Comparison of ENCODE assay signal across 15 cellular contexts in the genomic region with DNA sequence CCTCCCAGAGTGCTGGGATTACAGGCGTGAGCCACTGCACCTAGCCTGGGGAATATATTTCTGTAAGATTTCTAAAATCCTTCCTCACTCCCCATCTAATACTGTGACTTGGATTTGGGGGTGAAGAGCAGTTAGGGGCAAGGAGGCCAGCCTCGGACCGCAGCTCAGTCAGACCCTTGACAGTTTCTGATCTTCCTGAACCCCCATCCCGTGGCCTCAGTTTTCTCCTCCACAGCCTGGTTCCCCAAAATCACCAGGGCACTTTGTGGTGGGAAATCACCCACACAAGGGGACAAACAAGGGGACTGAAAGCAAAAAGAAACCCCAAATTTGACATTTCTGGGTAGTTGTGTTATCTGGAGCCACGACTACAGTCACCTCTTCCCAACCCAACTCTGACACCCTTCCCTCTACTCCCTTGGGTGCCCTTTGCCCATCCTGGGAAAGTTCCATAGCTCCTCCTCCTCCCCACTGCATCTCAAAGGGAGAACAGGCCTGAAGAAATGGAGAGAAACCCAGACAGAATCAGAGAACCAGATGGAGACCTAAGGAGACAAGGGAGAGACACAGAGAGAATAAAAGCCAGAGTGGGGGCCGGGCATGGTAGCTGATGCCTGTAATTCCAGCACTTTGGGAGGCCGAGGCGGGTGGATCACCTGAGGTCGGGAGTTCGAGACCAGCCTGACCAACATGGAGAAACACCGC. TPM values are rescaled to one million over a fixed set of nuclear protein-coding genes. Genes with fewer than 3 reads are reported as not detected.
DNase-seq lines count a peak whose midpoint lies in the region; ATAC-seq, FAIRE-seq and TF ChIP-seq lines count a peak whose summit lies in the region.
"Had no signal": no experiment of that assay in that cellular context is flagged by ENCODE, and none has a peak within 500 bp of the region (broad histone marks: within the 10 kb centered on the region; RNA-seq: fewer than 3 reads in every experiment).

No MANE protein-coding gene starts in this region.

- H3K36me3 ChIP-seq in right atrium auricular region, result no peaks in the 10 kb centered on the region
- peaks cover 0 to 3% of the 10 kb centered on the region in 2 experiments for H3K36me3 ChIP-seq in mesenchymal stem cell (ENCODE audit: control insufficient read depth in 1 of 2, insufficient read depth in 2 of 2, low read depth in 1 of 2, low read length in 2 of 2)
- H3K36me3 ChIP-seq: pancreas, vagina had no signal

- no peak overlapping the region for H3K27ac ChIP-seq in right atrium auricular region
- H3K27ac ChIP-seq in right cardiac atrium (ENCODE audit: low read length), result no peak overlapping the region
- H3K27ac ChIP-seq in mesenchymal stem cell (ENCODE audit: low read length, poor library complexity, severe bottlenecking), result no peak overlapping the region
- H3K27ac ChIP-seq: pancreas had no signal

- H2AFZ ChIP-seq in mesenchymal stem cell (ENCODE audit: low read depth, low read length), result no peak overlapping the region

- H3K9me3 ChIP-seq in right atrium auricular region (no peaks in the 10 kb centered on the region), right cardiac atrium (ENCODE audit: control insufficient read depth, low read length) (no peaks in the 10 kb centered on the region), mesenchymal stem cell (ENCODE audit: control insufficient read depth, low read length) (no peaks in the 10 kb centered on the region)
- H3K9me3 ChIP-seq: pancreas, vagina had no signal

- H4K8ac ChIP-seq in mesenchymal stem cell (ENCODE audit: low read length), result no peak overlapping the region

- H3K9me3 Mint-ChIP-seq in activated T-cell treated with anti-CD3 and anti-CD28 coated beads, Interleukin-2, amount 50 U/mL, for 4 hours, result no peaks in the 10 kb centered on the region

- peaks cover 49% of the 10 kb centered on the region for H3K4me1 Mint-ChIP-seq in activated T-cell treated with anti-CD3 and anti-CD28 coated beads, Interleukin-2, amount 50 U/mL, for 4 hours (ENCODE audit: low read depth)

- no peak overlapping the region for H3K23ac ChIP-seq in mesenchymal stem cell (ENCODE audit: low read length in 2 of 2)

- no peak overlapping the region for H3K14ac ChIP-seq in mesenchymal stem cell (ENCODE audit: low read length in 2 of 2)

- H3K27me3 Mint-ChIP-seq in activated T-cell treated with anti-CD3 and anti-CD28 coated beads, Interleukin-2, amount 50 U/mL, for 4 hours (ENCODE audit: low read depth), result no peaks in the 10 kb centered on the region

- H4K91ac ChIP-seq in mesenchymal stem cell (ENCODE audit: low read length), result no peak overlapping the region

- no peak for FAIRE-seq in D721Med (lab: Jason Lieb, UNC)
- FAIRE-seq: pancreas had no signal

- H3K4ac ChIP-seq in mesenchymal stem cell (ENCODE audit: low read depth in 1 of 2, low read length in 2 of 2), result no peak overlapping the region

- H2AK5ac ChIP-seq in mesenchymal stem cell (ENCODE audit: low read length, severe bottlenecking), result peak overlapping the region; percentile 15

- H2BK15ac ChIP-seq in mesenchymal stem cell (ENCODE audit: low read depth, poor library complexity, severe bottlenecking), result no peak overlapping the region

- peaks cover 16% of the 10 kb centered on the region for H3K36me3 Mint-ChIP-seq in activated T-cell treated with anti-CD3 and anti-CD28 coated beads, Interleukin-2, amount 50 U/mL, for 4 hours (ENCODE audit: insufficient read depth)

- no peak overlapping the region for H3K9ac ChIP-seq in mesenchymal stem cell (ENCODE audit: low read length)

- H3K4me2 ChIP-seq in mesenchymal stem cell (ENCODE audit: low read length, poor library complexity, severe bottlenecking), result no peak overlapping the region

- intact Hi-C loops in right cardiac atrium (cut with DNase I), result no loop called here
- intact Hi-C loops in Right ventricle myocardium superior (cut with DNase I), result no loop called here

- ATAC-seq in right cardiac atrium (no peak), Right ventricle myocardium superior (ENCODE audit: poor library complexity) (no peak)
- no peak for ATAC-seq in activated T-cell treated with anti-CD3 and anti-CD28 coated beads, Interleukin-2, amount 50 U/mL, for 4 hours
- ATAC-seq: pancreas had no signal

- H2BK12ac ChIP-seq in mesenchymal stem cell (ENCODE audit: low read length in 2 of 2), result no peak overlapping the region

- TF ChIP-seq CTCF in right atrium auricular region (IDR thresholded peaks at IDR 0.05) (no peak), D721Med (IDR thresholded peaks at IDR 0.05; ENCODE audit: insufficient read depth, missing control alignments) (no peak)

- H3K18ac ChIP-seq in mesenchymal stem cell (ENCODE audit: low read depth in 1 of 2, low read length in 2 of 2), result no peak overlapping the region

- H3K27me3 ChIP-seq in right atrium auricular region (no peaks in the 10 kb centered on the region), right cardiac atrium (ENCODE audit: control insufficient read depth, insufficient read depth) (no peaks in the 10 kb centered on the region), mesenchymal stem cell (ENCODE audit: control insufficient read depth in 1 of 2, insufficient read depth in 1 of 2, low read length in 2 of 2) (no peaks in the 10 kb centered on the region)
- H3K27me3 ChIP-seq: pancreas, vagina had no signal

- no peak overlapping the region for H2BK5ac ChIP-seq in mesenchymal stem cell (ENCODE audit: low read depth, low read length, poor library complexity, severe bottlenecking)

- DNase-seq in right atrium auricular region (ENCODE audit: low spot score) (peak; percentile 38), right cardiac atrium (no peak), mesenchymal stem cell (no peak), ureter (ENCODE audit: low spot score) (peak; percentile 37), NCI-H2196 treated with DMSO at 0.1 percent for 48 hours (lab: John Stamatoyannopoulos, UW; ENCODE audit: unreplicated experiment) (no peak), Right ventricle myocardium superior (no peak), D721Med (ENCODE audit: insufficient read length, low spot score) (no peak)
- DNase-seq in activated T-cell treated with anti-CD3 and anti-CD28 coated beads, Interleukin-2, amount 50 U/mL, for 4 hours, result no peak
- DNase-seq: activated CD4-positive, alpha-beta T cell treated with anti-CD3 and anti-CD28 coated beads, Interleukin-2, amount 50 U/mL, for 1 hour; DMS79; NCI-H1092 treated with DMSO at 0.1 percent for 48 hours; NCI-H446; pancreas; stimulated activated CD4-positive, alpha-beta T cell treated with anti-CD3 and anti-CD28 coated beads, Interleukin-12 subunit alpha, Interleukin-12 subunit beta, amount 100 ng/mL, for 4 hours had no signal

- H3K4me1 ChIP-seq in right atrium auricular region (peaks cover 0 to 36% of the 10 kb centered on the region in 2 donors), right cardiac atrium (ENCODE audit: control insufficient read depth, insufficient read depth, low read length) (peaks cover 2% of the 10 kb centered on the region), mesenchymal stem cell (ENCODE audit: control insufficient read depth, insufficient read depth, low read depth, low read length) (peaks cover 13% of the 10 kb centered on the region)

- no peak overlapping the region for H3K4me3 ChIP-seq in right atrium auricular region
- no peak overlapping the region for H3K4me3 ChIP-seq in right cardiac atrium (ENCODE audit: low read length)
- no peak overlapping the region for H3K4me3 ChIP-seq in mesenchymal stem cell (ENCODE audit: insufficient read depth in 1 of 2, low read depth in 1 of 2, low read length in 2 of 2)
- H3K4me3 ChIP-seq: pancreas had no signal

- 95% methylated on average over 11 of the region's 11 CpGs for WGBS in right cardiac atrium
- 96% methylated on average over 8 of the region's 11 CpGs for WGBS in mesenchymal stem cell

- no peak overlapping the region for H2BK120ac ChIP-seq in mesenchymal stem cell (ENCODE audit: low read depth, low read length)

- peak overlapping the region; percentile 89 for H3K4me3 Mint-ChIP-seq in activated T-cell treated with anti-CD3 and anti-CD28 coated beads, Interleukin-2, amount 50 U/mL, for 4 hours

- H3K79me1 ChIP-seq in mesenchymal stem cell (replicated peaks; ENCODE audit: low read length, poor library complexity, severe bottlenecking), result no peaks in the 10 kb centered on the region

RNA-seq across cellular contexts. Expression of gene STAT5A, which starts 2.8 kb away (rescaled TPM):
- total RNA-seq in right atrium auricular region (10 to 100 TPM; 16.9 to 51.2 TPM), right cardiac atrium (10 to 100 TPM; 20.8 to 30.5 (median 23.3) TPM), ureter (37.4 TPM), Right ventricle myocardium superior (14.9 TPM)
- 8.1 TPM for polyA plus RNA-seq in right cardiac atrium
- total RNA-seq in activated T-cell treated with anti-CD3 and anti-CD28 coated beads, Interleukin-2, amount 50 U/mL, for 4 hours, result 100 to 1,000 TPM; 193 to 264 (median 220) TPM
- 4.0 TPM for polyA plus RNA-seq in mesenchymal stem cell (2013, experiment 1 of 2)
- polyA plus RNA-seq in mesenchymal stem cell (2013, experiment 2 of 2), result 3.2 TPM

RNA-seq across cellular contexts. Expression of gene STAT5B, which starts 9.3 kb away (rescaled TPM):
- total RNA-seq in right atrium auricular region (10 to 100 TPM; 31.4 to 49.1 TPM), right cardiac atrium (10 to 100 TPM; 39.4 to 46.3 (median 40.5) TPM), ureter (64.0 TPM), Right ventricle myocardium superior (30.0 TPM)
- polyA plus RNA-seq in right cardiac atrium, result 19.7 TPM
- 10 to 100 TPM; 62.9 to 86.7 (median 71.9) TPM for total RNA-seq in activated T-cell treated with anti-CD3 and anti-CD28 coated beads, Interleukin-2, amount 50 U/mL, for 4 hours
- 12.3 TPM for polyA plus RNA-seq in mesenchymal stem cell (2013, experiment 1 of 2)
- polyA plus RNA-seq in mesenchymal stem cell (2013, experiment 2 of 2), result 11.9 TPM

Comparison
In these comparisons a context has a peak if more than half of its experiments do, and no peak if none do; other contexts are left out.
1. DNase-seq: peak in right atrium auricular region (single experiment) and ureter (single experiment); none in right cardiac atrium (0 of 3), activated T-cell treated with anti-CD3 and anti-CD28 coated beads, Interleukin-2, amount 50 U/mL, for 4 hours (single experiment), mesenchymal stem cell (single experiment), NCI-H2196 treated with DMSO at 0.1 percent for 48 hours (single experiment), Right ventricle myocardium superior (single experiment) and D721Med (single experiment).